In the genomic region with DNA sequence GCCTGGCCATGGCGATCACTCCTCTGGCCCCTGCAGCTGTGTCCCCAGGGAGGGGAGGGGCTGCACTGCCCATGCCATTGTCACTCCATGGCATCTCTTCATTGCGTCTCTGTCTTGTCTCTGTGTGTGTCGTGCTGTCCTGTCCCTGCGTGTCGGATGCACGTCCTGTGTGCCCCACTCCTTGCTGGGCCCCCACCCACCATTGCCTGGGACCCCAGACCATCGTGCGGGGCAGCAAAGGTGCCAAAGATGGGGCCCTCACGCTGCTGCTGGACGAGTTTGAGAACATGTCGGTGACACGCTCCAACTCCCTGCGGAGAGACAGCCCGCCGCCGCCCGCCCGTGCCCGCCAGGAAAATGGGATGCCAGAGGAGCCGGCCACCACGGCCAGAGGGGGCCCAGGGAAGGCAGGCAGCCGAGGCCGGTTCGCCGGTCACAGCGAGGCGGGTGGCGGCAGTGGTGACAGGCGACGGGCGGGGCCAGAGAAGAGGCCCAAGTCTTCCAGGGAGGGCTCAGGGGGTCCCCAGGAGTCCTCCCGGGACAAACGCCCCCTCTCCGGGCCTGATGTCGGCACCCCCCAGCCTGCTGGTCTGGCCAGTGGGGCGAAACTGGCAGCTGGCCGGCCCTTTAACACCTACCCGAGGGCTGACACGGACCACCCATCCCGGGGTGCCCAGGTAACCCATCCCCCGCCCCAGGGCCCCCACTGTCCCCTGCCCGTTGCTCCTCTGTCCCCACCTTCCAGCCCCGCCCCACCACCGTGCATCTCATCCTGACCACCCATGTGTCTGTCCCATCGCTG, we compare ENCODE assay signal across 17 cellular contexts. TPM values are rescaled to one million over a fixed set of nuclear protein-coding genes. Genes with fewer than 3 reads are reported as not detected.
DNase-seq lines count a peak whose midpoint lies in the region; ATAC-seq and TF ChIP-seq lines count a peak whose summit lies in the region.
"Had no signal": no experiment of that assay in that cellular context is flagged by ENCODE, and none has a peak within 500 bp of the region (broad histone marks: within the 10 kb centered on the region; RNA-seq: fewer than 3 reads in every experiment).

No MANE protein-coding gene starts in this region.

- H2BK120ac ChIP-seq in trophoblast cell (ENCODE audit: insufficient read depth, low read length, poor library complexity): no peak overlapping the region

- no peak overlapping the region for H3K27ac Mint-ChIP-seq in Calu3 (ENCODE audit: unreplicated experiment)
- H3K27ac Mint-ChIP-seq: CD14-positive monocyte; CD8-positive, alpha-beta T cell had no signal

- no peak overlapping the region for H3K23ac ChIP-seq in trophoblast cell (ENCODE audit: low read length)

- H2BK5ac ChIP-seq in trophoblast cell (ENCODE audit: low read depth, low read length, poor library complexity): no peak overlapping the region

- RAD21 ChIA-PET in HCT116 (lab: Charles Lee; ENCODE audit: low non-redundant PET in 1 of 2, low total read pairs in 2 of 2, uncharacterized antibody in 2 of 2, unreplicated experiment in 2 of 2): no interaction called here

- WGBS in trophoblast cell (ENCODE audit: extremely low coverage, insufficient coverage, insufficient read length): no CpG with 5 or more reads among the region's 45 CpGs

- POLR2A ChIA-PET in HCT116 (lab: Charles Lee): no interaction called here

- peaks cover 14% of the 10 kb centered on the region for H3K4me1 Mint-ChIP-seq in Calu3 (ENCODE audit: low read depth, unreplicated experiment)
- H3K4me1 Mint-ChIP-seq: CD14-positive monocyte had no signal

- ATAC-seq in HCT116 (no peak), GM21381 (IDR thresholded peaks at IDR 0.05; ENCODE audit: unreplicated experiment) (no peak), GM18502 (IDR thresholded peaks at IDR 0.05; ENCODE audit: poor library complexity, unreplicated experiment) (no peak)
- ATAC-seq: A549; CD8-positive, alpha-beta T cell; K562 had no signal

- H3K4ac ChIP-seq in trophoblast cell (ENCODE audit: low read depth, low read length): no peak overlapping the region

- no peak overlapping the region for H4K91ac ChIP-seq in trophoblast cell (ENCODE audit: low read depth, low read length)

- H3K9me3 Mint-ChIP-seq in Calu3 (ENCODE audit: low read depth, unreplicated experiment): no peaks in the 10 kb centered on the region
- H3K9me3 Mint-ChIP-seq: CD14-positive monocyte; CD8-positive, alpha-beta T cell had no signal

- H3K9ac ChIP-seq in HCT116 (ENCODE audit: low read length) (no peak overlapping the region), trophoblast cell (ENCODE audit: low read length) (no peak overlapping the region)

- peaks cover under 1 to 1% of the 10 kb centered on the region in 2 experiments; a peak in 2 of 4 replicates for H3K4me1 ChIP-seq in HCT116 (ENCODE audit: control insufficient read depth in 1 of 2, insufficient read depth in 2 of 2, low read length in 2 of 2)
- H3K4me1 ChIP-seq in trophoblast cell (ENCODE audit: control insufficient read depth in 1 of 2, insufficient read depth in 2 of 2, low read length in 2 of 2): peaks cover 5% of the 10 kb centered on the region in 2 experiments
- H3K4me1 ChIP-seq: A549 had no signal

- no peaks in the 10 kb centered on the region for H3K9me2 ChIP-seq in HCT116 (ENCODE audit: insufficient read depth)

- peaks cover 53% of the 10 kb centered on the region for H3K36me3 Mint-ChIP-seq in Calu3 (ENCODE audit: insufficient read depth, unreplicated experiment)

- H4K12ac ChIP-seq in trophoblast cell (ENCODE audit: low read depth, low read length): no peak overlapping the region

- H3K4me2 ChIP-seq in HCT116 (ENCODE audit: low read length) (no peak overlapping the region), trophoblast cell (ENCODE audit: low read length) (no peak overlapping the region)
- H3K4me2 ChIP-seq: A549 had no signal

- H3K36me3 ChIP-seq in HCT116 (ENCODE audit: control insufficient read depth in 1 of 2, insufficient read depth in 2 of 2, low read length in 2 of 2) (peaks cover 5% of the 10 kb centered on the region in 2 experiments; a peak in 2 of 4 replicates), WERI-Rb-1 (peaks cover 67% of the 10 kb centered on the region), trophoblast cell (ENCODE audit: control insufficient read depth in 1 of 2, insufficient read depth in 2 of 2, low read length in 2 of 2) (peaks cover 80 to 81% of the 10 kb centered on the region in 2 experiments)

- H2AFZ ChIP-seq in HCT116 (ENCODE audit: low read depth, low read length, poor library complexity, severe bottlenecking): no peak overlapping the region
- H2AFZ ChIP-seq in trophoblast cell (ENCODE audit: insufficient read depth, low read length, poor library complexity): no peak overlapping the region

- H3K79me1 ChIP-seq in trophoblast cell (ENCODE audit: low read length): peaks cover 3% of the 10 kb centered on the region

- DNase-seq in Calu3: no peak
- DNase-seq in HCT116 (ENCODE audit: low read depth, low spot score): no peak
- DNase-seq in WERI-Rb-1: no peak
- DNase-seq in trophoblast cell: no peak
- no peak for DNase-seq in stimulated activated CD4-positive, alpha-beta T cell treated with anti-CD3 and anti-CD28 coated beads, Interleukin-4, amount 100 ng/mL, for 24 hours
- DNase-seq: CD8-positive, alpha-beta T cell; DMS 273 treated with DMSO at 0.1 percent for 48 hours; Karpas-422 had no signal

- no peak overlapping the region for H3K14ac ChIP-seq in trophoblast cell (ENCODE audit: low read length)

- TF ChIP-seq CTCF in Calu3 (IDR thresholded peaks at IDR 0.05; ENCODE audit: unreplicated experiment) (no peak), HCT116 (IDR thresholded peaks at IDR 0.05 in 2 of 3, conservative IDR thresholded peaks at IDR 0.05 in 1 of 3; ENCODE audit: borderline replicate concordance in 1 of 3, insufficient read depth in 1 of 3, low read depth in 2 of 3, low read length in 2 of 3) (no peak), WERI-Rb-1 (IDR thresholded peaks at IDR 0.05; ENCODE audit: low read depth, low read length) (no peak)

- TSS peak; percentile 56 for BruUV-seq in Calu3 (replicated peaks; lab: Mats Ljungman, UMichigan)
- BruUV-seq in HCT116 (replicated peaks; lab: Mats Ljungman, UMichigan): TSS peak; percentile 19

- H3K4me3 Mint-ChIP-seq in Calu3 (ENCODE audit: low read depth, unreplicated experiment): no peak overlapping the region
- H3K4me3 Mint-ChIP-seq: CD14-positive monocyte; CD8-positive, alpha-beta T cell had no signal

- H3K79me2 ChIP-seq in HCT116 (ENCODE audit: insufficient read depth, low read length) (no peaks in the 10 kb centered on the region), trophoblast cell (ENCODE audit: control insufficient read depth, insufficient read depth, low read length, poor library complexity) (peaks cover under 1% of the 10 kb centered on the region)

- H3K18ac ChIP-seq in trophoblast cell (ENCODE audit: low read length): peak overlapping the region; percentile 26

- intact Hi-C loops in Calu3 (cut with micrococcal nuclease; ENCODE audit: unreplicated experiment) (no loop called here), HCT116 (cut with micrococcal nuclease) (no loop called here)

- no peak for TF ChIP-seq POLR2A in HCT116 (IDR thresholded peaks at IDR 0.05; ENCODE audit: borderline replicate concordance, extremely low read depth, insufficient read depth, insufficient read length)

- no peak overlapping the region for H3K4me3 ChIP-seq in HCT116 (replicated peaks in 1 of 2; ENCODE audit: low read depth in 1 of 2, low read length in 2 of 2)
- H3K4me3 ChIP-seq in WERI-Rb-1 (ENCODE audit: low read depth, low read length): no peak overlapping the region
- no peak overlapping the region for H3K4me3 ChIP-seq in trophoblast cell (ENCODE audit: low read depth, low read length)
- H3K4me3 ChIP-seq: A549, K562 had no signal

- H4K20me1 ChIP-seq in HCT116 (ENCODE audit: insufficient read depth): no peaks in the 10 kb centered on the region

- no peak for TF ChIP-seq RAD21 in HCT116 (IDR thresholded peaks at IDR 0.05; ENCODE audit: low read depth)

- CTCF ChIA-PET in Calu3 (lab: Charles Lee): no interaction called here
- CTCF ChIA-PET in HCT116 (lab: Charles Lee): no interaction called here

- no peak overlapping the region for H2AK5ac ChIP-seq in trophoblast cell (ENCODE audit: low read length)

- H3K27ac ChIP-seq in HCT116 (ENCODE audit: low read depth, low read length) (no peak overlapping the region), WERI-Rb-1 (peak overlapping the region; percentile 41; the same call in 1 of the 2 replicates), trophoblast cell (ENCODE audit: low read depth, low read length) (no peak overlapping the region)

- no peak overlapping the region for H4K8ac ChIP-seq in trophoblast cell (ENCODE audit: low read depth, low read length)

- no peak overlapping the region for H2BK12ac ChIP-seq in trophoblast cell (ENCODE audit: low read length)

- no peaks in the 10 kb centered on the region for H3K27me3 ChIP-seq in HCT116 (ENCODE audit: insufficient read depth, low read length)
- no peaks in the 10 kb centered on the region for H3K27me3 ChIP-seq in WERI-Rb-1 (ENCODE audit: insufficient read depth, low read depth, severe bottlenecking)
- H3K27me3 ChIP-seq in trophoblast cell (ENCODE audit: insufficient read depth, low read length): no peaks in the 10 kb centered on the region

- H3K9me3 ChIP-seq in HCT116 (ENCODE audit: control insufficient read depth in 1 of 2, insufficient read depth in 1 of 2, low read depth in 1 of 2, low read length in 2 of 2) (no peaks in the 10 kb centered on the region), WERI-Rb-1 (ENCODE audit: severe bottlenecking) (no peaks in the 10 kb centered on the region), trophoblast cell (ENCODE audit: insufficient read depth, low read depth, low read length) (peaks cover 3% of the 10 kb centered on the region)
- H3K9me3 ChIP-seq: A549 had no signal

- H3K27me3 Mint-ChIP-seq in Calu3 (ENCODE audit: unreplicated experiment): no peaks in the 10 kb centered on the region

TF ChIP-seq in HCT116, 20 proteins besides CTCF, POLR2A, EP300 and RAD21:
- TF ChIP-seq EZH2phosphoT487 (IDR thresholded peaks at IDR 0.05; ENCODE audit: borderline replicate concordance): no peak
- TF ChIP-seq SRF (IDR thresholded peaks at IDR 0.05; ENCODE audit: low read depth): no peak
- TF ChIP-seq, protein P1, sequence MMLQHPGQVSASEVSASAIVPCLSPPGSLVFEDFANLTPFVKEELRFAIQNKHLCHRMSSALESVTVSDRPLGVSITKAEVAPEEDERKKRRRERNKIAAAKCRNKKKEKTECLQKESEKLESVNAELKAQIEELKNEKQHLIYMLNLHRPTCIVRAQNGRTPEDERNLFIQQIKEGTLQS (IDR thresholded peaks at IDR 0.05): no peak
- no peak for TF ChIP-seq FOSL1 (IDR thresholded peaks at IDR 0.05; ENCODE audit: low read depth)
- no peak for TF ChIP-seq SP1 (IDR thresholded peaks at IDR 0.05; ENCODE audit: low read depth)

RNA-seq across cellular contexts. Expression of a gene that starts 23.9 kb away (rescaled TPM):
- 2.0 and 2.1 TPM in 2 replicates for total RNA-seq in Calu3 (2022)
- 0.12 TPM for total RNA-seq in HCT116 (2021; ENCODE audit: unreplicated experiment)
- 0.04 TPM in 1 of 2 replicates, not detected in the other for polyA plus RNA-seq in HCT116 (2012)
- 5.0 and 5.2 TPM in 2 replicates for polyA plus RNA-seq in trophoblast cell (2013)
- total RNA-seq: CD8-positive, alpha-beta T cell; H4; HT1080; K562 had no signal
- polyA plus RNA-seq: CD14-positive monocyte had no signal

RNA-seq across cellular contexts. Expression of a gene that starts 31.2 kb away (rescaled TPM):
- total RNA-seq in Calu3 (2022) (not detected in 2 replicates), HCT116 (2021; ENCODE audit: unreplicated experiment) (not detected)
- not detected in 2 replicates for polyA plus RNA-seq in HCT116 (2012)
- polyA plus RNA-seq in trophoblast cell (2013): not detected in 2 replicates
- total RNA-seq: CD8-positive, alpha-beta T cell; Daoy; H4; HT1080; K562 had no signal
- polyA plus RNA-seq: A549, BJ, CD14-positive monocyte, K562 had no signal

RNA-seq across cellular contexts. Expression of a gene that starts 47.3 kb away (rescaled TPM):
- 75.7 and 89.2 TPM in 2 replicates for total RNA-seq in Calu3 (2022)
- 90.1 TPM for total RNA-seq in HCT116 (2021; ENCODE audit: unreplicated experiment)
- 76.7 and 78.4 TPM in 2 replicates for polyA plus RNA-seq in HCT116 (2012)
- 117 and 130 TPM in 2 replicates for polyA plus RNA-seq in trophoblast cell (2013)
